Comparison of ENCODE assay signal across 1 cellular context in genomic region chr1:165874643-165875042, GRCh38.
TF ChIP-seq lines count a peak whose summit lies in the region.

No MANE protein-coding gene starts in this region.

TF ChIP-seq in GM12878, 131 proteins besides CTCF, POLR2A, EP300 and RAD21:
- no peak for TF ChIP-seq NKRF (conservative IDR thresholded peaks at IDR 0.05)
